17 cellular contexts compared by ENCODE assay signal in genomic region chr21:37149411-37149810, GRCh38.
DNase-seq lines count a peak whose midpoint lies in the region; ATAC-seq and TF ChIP-seq lines count a peak whose summit lies in the region.
"Had no signal": no experiment of that assay in that cellular context is flagged by ENCODE, and none has a peak within 500 bp of the region (broad histone marks: within the 10 kb centered on the region; RNA-seq: fewer than 3 reads in every experiment).

No MANE protein-coding gene starts in this region.

- H3K27me3 ChIP-seq in hepatocyte = no peaks in the 10 kb centered on the region

- no peak for ATAC-seq in HG03097 (IDR thresholded peaks at IDR 0.05; ENCODE audit: low FRiP score, unreplicated experiment)
- no peak for ATAC-seq in GM19324 (IDR thresholded peaks at IDR 0.05; ENCODE audit: low FRiP score, unreplicated experiment)
- ATAC-seq: A549; natural killer cell treated with Interleukin-12 subunit alpha and Interleukin-12 subunit beta and Interleukin-15 and Interleukin-18, amount 100 ng/mL, for 72 hours; stimulated activated naive CD8-positive, alpha-beta T cell treated with anti-CD3 and anti-CD28 coated beads, Interleukin-15, amount 100 ng/mL, for 72 hours had no signal

- CTCF ChIA-PET in AG04449 (lab: Yijun Ruan, JAX) = no interaction called here

- DNase-seq in AG04449 (ENCODE audit: low read depth, low spot score) = peak; percentile 65
- peak; percentile 88 for DNase-seq in HCEC 1CT
- DNase-seq in cardiac fibroblast (ENCODE audit: low read depth in 2 of 2) = peak; percentile 75 to 85
- DNase-seq in hepatocyte (ENCODE audit: low spot score) = no peak
- DNase-seq in DMS79 treated with DMSO at 0.1 percent for 48 hours (lab: John Stamatoyannopoulos, UW) = no peak
- no peak for DNase-seq in foreskin melanocyte
- DNase-seq: activated CD4-positive, alpha-beta T cell treated with anti-CD3 and anti-CD28 coated beads, Interleukin-2, amount 10 ng/mL, durations not matched to agents 7 days and 5 days; activated T-cell treated with anti-CD3 and anti-CD28 coated beads for 4 hours; Caco-2; caudate nucleus; NCI-H1092; NCI-H748 treated with DMSO at 0.1 percent for 48 hours; stimulated activated naive CD8-positive, alpha-beta T cell treated with anti-CD3 and anti-CD28 coated beads, Interleukin-15, amount 100 ng/mL, for 72 hours had no signal

- H4K20me1 ChIP-seq in hepatocyte (ENCODE audit: insufficient read depth, poor library complexity, severe bottlenecking) = no peaks in the 10 kb centered on the region

- H3K4me3 ChIP-seq in AG04449 (ENCODE audit: low read depth, low read length) (no peak overlapping the region), cardiac fibroblast (replicated peaks in 1 of 2; ENCODE audit: low read depth in 2 of 2, low read length in 2 of 2) (no peak overlapping the region), hepatocyte (no peak overlapping the region)
- H3K4me3 ChIP-seq: A549 had no signal

- no peaks in the 10 kb centered on the region for H3K36me3 ChIP-seq in hepatocyte (replicated peaks; ENCODE audit: insufficient read depth, low read depth)

- no peak for TF ChIP-seq CTCF in AG04449 (IDR thresholded peaks at IDR 0.05; ENCODE audit: insufficient read depth, low read length, missing control alignments)
- no peak for TF ChIP-seq CTCF in cardiac fibroblast (IDR thresholded peaks at IDR 0.05; ENCODE audit: low read depth, low read length)
- no peak for TF ChIP-seq CTCF in hepatocyte (IDR thresholded peaks at IDR 0.05; ENCODE audit: poor library complexity)

- H3K9me2 ChIP-seq in hepatocyte (replicated peaks; ENCODE audit: insufficient read depth) = no peaks in the 10 kb centered on the region

- peak overlapping the region; percentile 63 for H3K27ac ChIP-seq in hepatocyte
- H3K27ac ChIP-seq: A549 had no signal

- POLR2A ChIA-PET in AG04449 (lab: Yijun Ruan, JAX) = no interaction called here

- no peak overlapping the region for H3K4me2 ChIP-seq in hepatocyte
- H3K4me2 ChIP-seq: A549 had no signal

- H3K4me1 ChIP-seq in hepatocyte (ENCODE audit: insufficient read depth) = peaks cover 18% of the 10 kb centered on the region
- H3K4me1 ChIP-seq: A549 had no signal

- no peaks in the 10 kb centered on the region for H3K9me3 ChIP-seq in hepatocyte (ENCODE audit: low read depth)
- H3K9me3 ChIP-seq: A549, Caco-2 had no signal

- H2AFZ ChIP-seq in hepatocyte = no peak overlapping the region

- H3K79me2 ChIP-seq in hepatocyte = no peaks in the 10 kb centered on the region

Comparison
In these comparisons a context has a peak if more than half of its experiments do, and no peak if none do; other contexts are left out.
1. DNase-seq: peak in AG04449 (single experiment), HCEC 1CT (single experiment) and cardiac fibroblast (2 of 2); none in hepatocyte (single experiment), DMS79 treated with DMSO at 0.1 percent for 48 hours (single experiment) and foreskin melanocyte (single experiment).